ENCODE assay signal across 8 cellular contexts in the genomic region with DNA sequence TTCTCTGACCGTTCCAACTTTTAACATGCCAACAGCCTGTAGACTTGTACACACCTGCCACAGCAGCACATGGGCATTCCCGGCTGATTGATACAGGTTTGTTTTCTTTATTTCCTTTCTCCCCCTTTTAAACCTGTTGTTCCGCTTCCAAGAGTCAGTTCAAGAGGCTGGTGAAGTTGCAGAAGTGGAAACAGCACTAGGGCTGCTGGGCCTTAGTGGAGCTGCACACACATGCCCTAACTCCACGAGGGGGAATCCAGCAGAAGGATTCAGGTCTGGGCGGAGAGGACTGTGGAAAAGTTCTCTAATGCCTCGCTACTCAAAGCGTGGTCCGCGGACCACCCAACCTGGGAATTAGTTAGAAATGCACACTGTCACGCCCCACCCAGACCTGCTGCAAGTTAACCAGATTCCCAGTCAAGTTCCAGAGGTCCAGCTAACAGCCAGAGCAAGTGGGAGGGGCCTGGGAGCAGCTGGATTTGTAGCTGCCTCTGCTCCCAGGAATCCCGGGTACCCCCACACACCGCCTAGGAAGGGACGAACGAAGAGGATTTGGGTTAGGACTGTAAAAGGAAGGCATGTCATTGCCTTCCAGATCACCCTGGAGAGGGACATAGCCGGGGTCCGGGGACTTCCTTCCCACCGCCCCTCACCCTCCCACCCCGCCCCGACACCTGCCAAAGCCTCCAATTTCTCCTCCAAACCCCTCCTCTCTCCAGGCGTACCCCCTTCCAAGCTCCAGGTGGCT. TPM values are rescaled to one million over a fixed set of nuclear protein-coding genes. Genes with fewer than 3 reads are reported as not detected.
A peak's percentile ranks its signal among the peaks of the same experiment; 100 is the strongest.
DNase-seq lines count a peak whose midpoint lies in the region; ATAC-seq and TF ChIP-seq lines count a peak whose summit lies in the region.

No MANE protein-coding gene starts in this region.

- H3K4me1 ChIP-seq in duodenal mucosa (ENCODE audit: control insufficient read depth in 1 of 2, insufficient read depth in 2 of 2, low read length in 2 of 2) = peaks cover 5 to 11% of the 10 kb centered on the region in 2 donors
- peaks cover 0 to 8% of the 10 kb centered on the region in 2 donors for H3K4me1 ChIP-seq in lung (ENCODE audit: control insufficient read depth in 2 of 2, insufficient read depth in 2 of 2, low read length in 2 of 2)
- H3K4me1 ChIP-seq in thymus (ENCODE audit: control insufficient read depth, insufficient read depth, low read length) = peaks cover 9% of the 10 kb centered on the region

- H3K27ac ChIP-seq in duodenal mucosa (ENCODE audit: low read depth, low read length) (no peak overlapping the region), lung (ENCODE audit: low read depth in 1 of 2, low read length in 1 of 2) (peak overlapping the region; percentile 29 to 49), thymus (ENCODE audit: low read depth) (no peak overlapping the region)

- no peak for TF ChIP-seq CTCF in lung (IDR thresholded peaks at IDR 0.05; ENCODE audit: control extremely low read depth, extremely low read depth)

- DNase-seq in stimulated activated CD4-positive, alpha-beta T cell treated with anti-CD3 and anti-CD28 coated beads, Interleukin-12 subunit alpha, Interleukin-12 subunit beta, amount 100 ng/mL, for 4 hours = peak; percentile 2
- DNase-seq in stimulated activated CD4-positive, alpha-beta T cell treated with anti-CD3 and anti-CD28 coated beads, Interleukin-1b, Interleukin-23, amount 100 ng/mL, for 48 hours = no peak
- DNase-seq in RPMI8226 (peak; percentile 29), lung (ENCODE audit: low spot score) (no peak)

- peaks cover 8 to 11% of the 10 kb centered on the region in 2 donors for H3K36me3 ChIP-seq in duodenal mucosa (ENCODE audit: control insufficient read depth in 1 of 2, insufficient read depth in 2 of 2, low read length in 2 of 2)
- peaks cover 0 to 9% of the 10 kb centered on the region in 2 donors for H3K36me3 ChIP-seq in lung (ENCODE audit: control insufficient read depth in 2 of 2, insufficient read depth in 2 of 2, low read length in 2 of 2)
- H3K36me3 ChIP-seq in thymus (ENCODE audit: control insufficient read depth, insufficient read depth) = peaks cover 5% of the 10 kb centered on the region

- 5 to 7% methylated on average over 20 of the region's 20 CpGs for WGBS in lung, 2 donors
- 13% methylated on average over 20 of the region's 20 CpGs for WGBS in thymus

- H3K9me3 ChIP-seq in duodenal mucosa (ENCODE audit: control insufficient read depth in 1 of 2, low read length in 2 of 2) (no peaks in the 10 kb centered on the region), lung (ENCODE audit: control insufficient read depth in 2 of 2, insufficient read depth in 1 of 2, low read length in 1 of 2) (no peaks in the 10 kb centered on the region), thymus (ENCODE audit: control insufficient read depth) (no peaks in the 10 kb centered on the region)

- H3K27me3 ChIP-seq in duodenal mucosa (ENCODE audit: control insufficient read depth in 1 of 2, insufficient read depth in 2 of 2, low read length in 2 of 2) (peaks cover 0 to 3% of the 10 kb centered on the region in 2 donors), lung (ENCODE audit: control insufficient read depth, insufficient read depth) (no peaks in the 10 kb centered on the region), thymus (ENCODE audit: control insufficient read depth, insufficient read depth) (no peaks in the 10 kb centered on the region)

- peak overlapping the region; percentile 16 to 48 for H3K9ac ChIP-seq in duodenal mucosa (ENCODE audit: low read depth in 1 of 2, low read length in 2 of 2)

- peak; percentile 6 for ATAC-seq in HG03108 (IDR thresholded peaks at IDR 0.05; ENCODE audit: unreplicated experiment)
- ATAC-seq in lung (ENCODE audit: insufficient read depth, low FRiP score) = peak; percentile 48
- no peak for ATAC-seq in GM21360 (IDR thresholded peaks at IDR 0.05; ENCODE audit: unreplicated experiment)

- H3K4me3 ChIP-seq in duodenal mucosa (ENCODE audit: low read depth in 1 of 2, low read length in 2 of 2) (peak overlapping the region; percentile 63 to 85), lung (peak overlapping the region; percentile 67), thymus (ENCODE audit: low read length) (peak overlapping the region; percentile 49)

RNA-seq across cellular contexts. Expression of a gene that starts 0.5 kb away (rescaled TPM):
- 10 to 100 TPM; 30.2 to 49.3 TPM for total RNA-seq in lung
- polyA plus RNA-seq in lung (10 to 100 TPM in 1 of 2 donors, 1 to 10 TPM in 1; 9.3 to 19.3 TPM), thymus (7.4 TPM)

Comparison
In these comparisons a context has a peak if more than half of its experiments do, and no peak if none do; other contexts are left out.
1. DNase-seq: peak in stimulated activated CD4-positive, alpha-beta T cell treated with anti-CD3 and anti-CD28 coated beads, Interleukin-12 subunit alpha, Interleukin-12 subunit beta, amount 100 ng/mL, for 4 hours (single experiment) and RPMI8226 (single experiment); none in stimulated activated CD4-positive, alpha-beta T cell treated with anti-CD3 and anti-CD28 coated beads, Interleukin-1b, Interleukin-23, amount 100 ng/mL, for 48 hours (single experiment) and lung (single experiment).
2. H3K27ac ChIP-seq: peak in lung (2 of 2); none in duodenal mucosa (single experiment) and thymus (single experiment).
3. Peak in every context shown above with its lines, with median percentiles within 50 percentile points of each other: H3K4me3 ChIP-seq.